1 cellular context compared by ENCODE assay signal in genomic region chr17:64495300-64495699, GRCh38.
TF ChIP-seq lines count a peak whose summit lies in the region.

No MANE protein-coding gene starts in this region.

TF ChIP-seq in K562, 482 proteins besides CTCF, POLR2A, EP300 and RAD21:
- 0 out of 2 replicates have a peak, but pooled peaks have one; percentile 28 for TF ChIP-seq MGA (IDR thresholded peaks at IDR 0.05)
- 0 out of 2 replicates have a peak, but pooled peaks have one; percentile 20 for TF ChIP-seq ZNF592 (IDR thresholded peaks at IDR 0.05)
- 0 out of 4 replicates have a peak, but pooled peaks of 1 of the 2 experiments have one; percentile 12 for TF ChIP-seq MNT (conservative IDR thresholded peaks at IDR 0.05)
- TF ChIP-seq EP400 (IDR thresholded peaks at IDR 0.05) = peak; percentile 23; the same call in 1 of the 2 replicates
- peak; percentile 8; the same call in 1 of the 2 replicates for TF ChIP-seq KHSRP (IDR thresholded peaks at IDR 0.05)
TF ChIP-seq in K562: peak in this region for 5; not testable (repeated sequence) for 477.
